ENCODE assay signal across 14 cellular contexts in genomic region chr7:90624128-90624980, GRCh38. TPM values are rescaled to one million over a fixed set of nuclear protein-coding genes. Genes with fewer than 3 reads are reported as not detected.
A peak's percentile ranks its signal among the peaks of the same experiment; 100 is the strongest.
DNase-seq lines count a peak whose midpoint lies in the region; ATAC-seq and TF ChIP-seq lines count a peak whose summit lies in the region.
"Had no signal": no experiment of that assay in that cellular context is flagged by ENCODE, and none has a peak within 500 bp of the region (broad histone marks: within the 10 kb centered on the region; RNA-seq: fewer than 3 reads in every experiment).

No MANE protein-coding gene starts in this region.

- H4K20me1 ChIP-seq in mammary epithelial cell (ENCODE audit: insufficient read depth, low read length): no peaks in the 10 kb centered on the region

- intact Hi-C loops in mammary epithelial cell (cut with micrococcal nuclease) (no loop called here), left lung (cut with DNase I) (no loop called here), lower leg skin (cut with DNase I; ENCODE audit: low total_unique reads) (no loop called here)

- H3K9me3 ChIP-seq in mammary epithelial cell (replicated peaks; ENCODE audit: insufficient read depth, low read length): no peaks in the 10 kb centered on the region
- no peaks in the 10 kb centered on the region for H3K9me3 ChIP-seq in left lung

- H3K27ac Mint-ChIP-seq in nephron progenitor cell: no peak overlapping the region
- H3K27ac Mint-ChIP-seq: T-helper 2 cell treated with Interferon-gamma antibody and Interleukin-4, amounts not matched to agents 5 μg/mL and 100 μg/mL, for 36 hours had no signal

- peak overlapping the region; percentile 68 for H2AFZ ChIP-seq in mammary epithelial cell (ENCODE audit: low read depth, low read length)
- H2AFZ ChIP-seq: parathyroid adenoma had no signal

- no peaks in the 10 kb centered on the region for H3K9me3 Mint-ChIP-seq in nephron progenitor cell
- H3K9me3 Mint-ChIP-seq: T-helper 2 cell treated with Interferon-gamma antibody and Interleukin-4, amounts not matched to agents 5 μg/mL and 100 μg/mL, for 36 hours had no signal

- H3K4me3 Mint-ChIP-seq in nephron progenitor cell: no peak overlapping the region
- H3K4me3 Mint-ChIP-seq: T-helper 2 cell treated with Interferon-gamma antibody and Interleukin-4, amounts not matched to agents 5 μg/mL and 100 μg/mL, for 36 hours had no signal

- H3K4me1 ChIP-seq in mammary epithelial cell (ENCODE audit: insufficient read depth, low read length) (peaks cover 34% of the 10 kb centered on the region), left lung (peaks cover 19 to 54% of the 10 kb centered on the region in 2 donors)

- H3K27ac ChIP-seq in mammary epithelial cell (ENCODE audit: insufficient read depth, low read depth, low read length) (peak overlapping the region; percentile 80), left lung (peak overlapping the region; percentile 42 to 62)
- H3K27ac ChIP-seq: parathyroid adenoma had no signal

- H3K79me2 ChIP-seq in mammary epithelial cell (ENCODE audit: insufficient read depth, low read length): peaks cover 51% of the 10 kb centered on the region
- H3K79me2 ChIP-seq: parathyroid adenoma had no signal

- ATAC-seq in left lung: no peak
- ATAC-seq in GM18517 (IDR thresholded peaks at IDR 0.05; ENCODE audit: unreplicated experiment): no peak

- peak; percentile 52 for DNase-seq in NOMO-1 treated with DMSO at 0.1 percent for 48 hours (lab: John Stamatoyannopoulos, UW; ENCODE audit: unreplicated experiment)
- DNase-seq in NOMO-1 treated with dmso at 0.1 percent for 144 hours (lab: John Stamatoyannopoulos, UW; ENCODE audit: unreplicated experiment): no peak
- DNase-seq in mammary epithelial cell: peak; percentile 66
- no peak for DNase-seq in left lung
- DNase-seq in NCI-H1694 treated with DMSO at 0.1 percent for 48 hours (lab: John Stamatoyannopoulos, UW): no peak
- DNase-seq in nephron progenitor cell: no peak
- no peak for DNase-seq in lower leg skin (ENCODE audit: low spot score in 2 of 2)
- DNase-seq: ACHN, activated T-cell treated with anti-CD3 and anti-CD28 coated beads for 4 hours, cerebellar nuclear complex, NCI-H2227 treated with DMSO at 0.1 percent for 48 hours had no signal

- H3K4me1 Mint-ChIP-seq in nephron progenitor cell: peaks cover 46% of the 10 kb centered on the region

- H3K36me3 Mint-ChIP-seq in nephron progenitor cell (ENCODE audit: low read depth): peaks cover 5% of the 10 kb centered on the region

- BruUV-seq in mammary epithelial cell (replicated peaks; lab: Mats Ljungman, UMichigan): no TSS peak

- TF ChIP-seq CTCF in mammary epithelial cell (conservative IDR thresholded peaks at IDR 0.05 in 1 of 2, IDR thresholded peaks at IDR 0.05 in 1 of 2; ENCODE audit: extremely low read depth in 1 of 2, insufficient read depth in 1 of 2, low read depth in 1 of 2, low read length in 2 of 2) (no peak), left lung (IDR thresholded peaks at IDR 0.05) (no peak), nephron progenitor cell (IDR thresholded peaks at IDR 0.05) (no peak), lower leg skin (IDR thresholded peaks at IDR 0.05) (no peak)

- H3K27me3 ChIP-seq in mammary epithelial cell (ENCODE audit: insufficient read depth, low read length) (no peaks in the 10 kb centered on the region), left lung (no peaks in the 10 kb centered on the region)

- no peaks in the 10 kb centered on the region for H3K27me3 Mint-ChIP-seq in nephron progenitor cell (ENCODE audit: low read depth, poor library complexity)

- in situ Hi-C loops in mammary epithelial cell (cut with MboI; ENCODE audit: low sequenced_read_pairs in 2 of 2): loop anchor here in 1 of 2 donors (10.0 kb wide), 1 partner anchor 70 kb away; no protein-coding TSS in a partner anchor

- CTCF ChIA-PET in mammary epithelial cell (lab: Charles Lee; ENCODE audit: low non-redundant PET): no interaction called here

- H3K4me2 ChIP-seq in mammary epithelial cell (ENCODE audit: insufficient read depth, low read depth, low read length): peak overlapping the region; percentile 69

- dilution Hi-C loops in mammary epithelial cell (cut with HindIII; ENCODE audit: low sequenced_read_pairs): no loop called here

- H3K9ac ChIP-seq in mammary epithelial cell (ENCODE audit: insufficient read depth, low read length): peak overlapping the region; percentile 47
- H3K9ac ChIP-seq: parathyroid adenoma had no signal

- H3K36me3 ChIP-seq in mammary epithelial cell (ENCODE audit: insufficient read depth, low read length) (no peaks in the 10 kb centered on the region), left lung (no peaks in the 10 kb centered on the region)

- H3K4me3 ChIP-seq in mammary epithelial cell (replicated peaks in 1 of 3; ENCODE audit: insufficient read depth in 1 of 3, low read depth in 2 of 3, low read length in 3 of 3) (peak overlapping the region in 1 of 3 experiments; percentile 13), left lung (no peak overlapping the region), lower leg skin (ENCODE audit: low read depth, poor library complexity, severe bottlenecking) (no peak overlapping the region)

- no peak for TF ChIP-seq POLR2A in lower leg skin (IDR thresholded peaks at IDR 0.05)

- WGBS in mammary epithelial cell (ENCODE audit: low coverage, missing lambda C conversion rate): 65% methylated on average over 7 of the region's 7 CpGs
- WGBS in lower leg skin, 2 donors: 68% methylated on average over 7 of the region's 7 CpGs

RNA-seq across cellular contexts. Expression of gene CDK14, which starts 28.2 kb away (rescaled TPM):
- total RNA-seq in mammary epithelial cell: 10 to 100 TPM; 23.9 to 43.3 TPM
- polyA plus RNA-seq in mammary epithelial cell: 6.8 TPM
- polyA minus RNA-seq in mammary epithelial cell: 46.0 TPM
- total RNA-seq in left lung: 10 to 100 TPM; 37.5 to 45.1 TPM
- 10 to 100 TPM in 1 of 4 donors, 1 to 10 TPM in 3; 1.1 to 12.7 (median 5.8) TPM for total RNA-seq in lower leg skin

Comparison
In these comparisons a context has a peak if more than half of its experiments do, and no peak if none do; other contexts are left out.
1. DNase-seq: peak in NOMO-1 treated with DMSO at 0.1 percent for 48 hours (single experiment) and mammary epithelial cell (single experiment); none in NOMO-1 treated with dmso at 0.1 percent for 144 hours (single experiment), left lung (0 of 2), NCI-H1694 treated with DMSO at 0.1 percent for 48 hours (single experiment), nephron progenitor cell (single experiment) and lower leg skin (0 of 2).